18 cellular contexts compared by ENCODE assay signal in the genomic region with DNA sequence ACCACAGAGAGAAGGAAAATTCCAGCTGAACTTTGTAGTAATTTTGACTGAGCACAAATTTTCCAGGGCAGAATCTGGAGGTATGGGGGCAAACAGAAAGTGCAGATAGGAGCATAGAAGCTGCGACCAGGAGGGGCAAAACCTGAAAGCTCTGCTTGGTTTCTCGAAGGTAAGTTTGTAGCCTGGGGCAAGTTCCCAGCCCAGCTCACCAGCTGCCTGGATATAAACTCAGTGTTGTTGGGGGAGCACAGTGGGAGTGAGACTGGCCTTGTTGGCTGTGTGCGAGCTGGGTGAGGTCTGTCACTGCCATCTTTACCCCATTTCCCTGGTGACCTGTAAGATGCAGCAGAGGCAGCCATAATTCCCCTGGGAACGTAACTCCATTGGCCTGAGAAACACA.
DNase-seq lines count a peak whose midpoint lies in the region.
"Had no signal": no experiment of that assay in that cellular context is flagged by ENCODE, and none has a peak within 500 bp of the region (broad histone marks: within the 10 kb centered on the region; RNA-seq: fewer than 3 reads in every experiment).

No MANE protein-coding gene starts in this region.

- WGBS in trophoblast cell (ENCODE audit: extremely low coverage, insufficient coverage, insufficient read length): no CpG with 5 or more reads among the region's 4 CpGs

- H3K4me1 Mint-ChIP-seq in CD8-positive, alpha-beta memory T cell: no peaks in the 10 kb centered on the region
- H3K4me1 Mint-ChIP-seq: B cell had no signal

- H3K4ac ChIP-seq in trophoblast cell (ENCODE audit: low read depth, low read length): no peak overlapping the region

- POLR2A ChIA-PET in CD8-positive, alpha-beta memory T cell (lab: Charles Lee): no interaction called here

- H4K91ac ChIP-seq in trophoblast cell (ENCODE audit: low read depth, low read length): peak overlapping the region; percentile 52

- CTCF ChIA-PET in CD8-positive, alpha-beta memory T cell (lab: Charles Lee): no interaction called here

- H3K27me3 ChIP-seq in BLaER1: peaks cover 37% of the 10 kb centered on the region
- no peaks in the 10 kb centered on the region for H3K27me3 ChIP-seq in trophoblast cell (ENCODE audit: insufficient read depth, low read length)
- no peaks in the 10 kb centered on the region for H3K27me3 ChIP-seq in CD8-positive, alpha-beta memory T cell (ENCODE audit: insufficient read depth, low read length, poor library complexity, severe bottlenecking)

- H3K18ac ChIP-seq in trophoblast cell (ENCODE audit: low read length): no peak overlapping the region

- no peaks in the 10 kb centered on the region for H4K20me1 ChIP-seq in BLaER1

- H3K23ac ChIP-seq in trophoblast cell (ENCODE audit: low read length): no peak overlapping the region

- H3K36me3 ChIP-seq in BLaER1 (no peaks in the 10 kb centered on the region), trophoblast cell (ENCODE audit: control insufficient read depth in 1 of 2, insufficient read depth in 2 of 2, low read length in 2 of 2) (no peaks in the 10 kb centered on the region)
- H3K36me3 ChIP-seq in CD8-positive, alpha-beta memory T cell (ENCODE audit: insufficient read depth, low read length): no peaks in the 10 kb centered on the region

- H3K4me1 ChIP-seq in BLaER1 (peaks cover 15% of the 10 kb centered on the region), trophoblast cell (ENCODE audit: control insufficient read depth in 1 of 2, insufficient read depth in 2 of 2, low read length in 2 of 2) (peaks cover 5 to 8% of the 10 kb centered on the region in 2 experiments)
- no peaks in the 10 kb centered on the region for H3K4me1 ChIP-seq in CD8-positive, alpha-beta memory T cell (ENCODE audit: insufficient read depth, low read length)
- H3K4me1 ChIP-seq: A549 had no signal

- H2BK12ac ChIP-seq in trophoblast cell (ENCODE audit: low read length): peak overlapping the region; percentile 80

- H3K36me3 Mint-ChIP-seq in CD8-positive, alpha-beta memory T cell: no peaks in the 10 kb centered on the region
- H3K36me3 Mint-ChIP-seq: CD8-positive, alpha-beta T cell had no signal

- H3K9me3 ChIP-seq in BLaER1 (peaks cover under 1% of the 10 kb centered on the region; the same call in 1 of the 2 replicates), trophoblast cell (ENCODE audit: insufficient read depth, low read depth, low read length) (no peaks in the 10 kb centered on the region)
- H3K9me3 ChIP-seq in CD8-positive, alpha-beta memory T cell (ENCODE audit: low read length): no peaks in the 10 kb centered on the region
- H3K9me3 ChIP-seq: A549 had no signal

- H4K8ac ChIP-seq in trophoblast cell (ENCODE audit: low read depth, low read length): no peak overlapping the region

- H3K9me3 Mint-ChIP-seq in CD8-positive, alpha-beta memory T cell: peaks cover 0 to 7% (median 0%) of the 10 kb centered on the region in 5 donors
- H3K9me3 Mint-ChIP-seq: CD4-positive, alpha-beta T cell; CD8-positive, alpha-beta T cell had no signal

- H3K9ac ChIP-seq in BLaER1 (no peak overlapping the region), trophoblast cell (ENCODE audit: low read length) (no peak overlapping the region)

- peak overlapping the region; percentile 69 for H2AK5ac ChIP-seq in trophoblast cell (ENCODE audit: low read length)

- H2AFZ ChIP-seq in trophoblast cell (ENCODE audit: insufficient read depth, low read length, poor library complexity): no peak overlapping the region

- H4K12ac ChIP-seq in trophoblast cell (ENCODE audit: low read depth, low read length): no peak overlapping the region

- H3K79me1 ChIP-seq in trophoblast cell (ENCODE audit: low read length): peaks cover 3% of the 10 kb centered on the region

- H3K4me3 ChIP-seq in BLaER1: no peak overlapping the region
- H3K4me3 ChIP-seq in trophoblast cell (ENCODE audit: low read depth, low read length): no peak overlapping the region
- H3K4me3 ChIP-seq in CD8-positive, alpha-beta memory T cell (ENCODE audit: low read length): no peak overlapping the region
- H3K4me3 ChIP-seq: A549, GM12878 had no signal

- H2BK120ac ChIP-seq in trophoblast cell (ENCODE audit: insufficient read depth, low read length, poor library complexity): no peak overlapping the region

- H3K27me3 Mint-ChIP-seq in CD8-positive, alpha-beta memory T cell: peaks cover 0 to 4% of the 10 kb centered on the region in 2 donors
- H3K27me3 Mint-ChIP-seq: B cell; CD4-positive, alpha-beta T cell had no signal

- H2BK5ac ChIP-seq in trophoblast cell (ENCODE audit: low read depth, low read length, poor library complexity): peak overlapping the region; percentile 21

- no peak overlapping the region for H3K4me3 Mint-ChIP-seq in CD8-positive, alpha-beta memory T cell
- H3K4me3 Mint-ChIP-seq: B cell; CD4-positive, alpha-beta T cell; CD8-positive, alpha-beta T cell had no signal

- peak overlapping the region; percentile 76 for H3K14ac ChIP-seq in trophoblast cell (ENCODE audit: low read length)

- peak; percentile 68 for DNase-seq in ELF-1 (ENCODE audit: low read depth, low spot score)
- DNase-seq in trophoblast cell: no peak
- DNase-seq in CD8-positive, alpha-beta memory T cell: no peak
- no peak for DNase-seq in DMS53 (lab: John Stamatoyannopoulos, UW)
- DNase-seq: AML-193; CD4-positive, alpha-beta T cell; CD8-positive, alpha-beta T cell; COR-L47; DMS 273 treated with DMSO at 0.1 percent for 48 hours; DMS153; DMS79 treated with DMSO at 0.1 percent for 48 hours; GDM1 had no signal

- H3K4me2 ChIP-seq in BLaER1 (peak overlapping the region; percentile 62), trophoblast cell (ENCODE audit: low read length) (no peak overlapping the region)
- H3K4me2 ChIP-seq: A549 had no signal

- no peak overlapping the region for H3K27ac ChIP-seq in BLaER1
- peak overlapping the region; percentile 47 for H3K27ac ChIP-seq in trophoblast cell (ENCODE audit: low read depth, low read length)
- H3K27ac ChIP-seq in CD8-positive, alpha-beta memory T cell (ENCODE audit: low read depth, low read length): no peak overlapping the region
- H3K27ac ChIP-seq: 22Rv1, A549, C4-2B had no signal

- no peak overlapping the region for H3K27ac Mint-ChIP-seq in CD8-positive, alpha-beta memory T cell
- H3K27ac Mint-ChIP-seq: B cell; CD4-positive, alpha-beta T cell; CD8-positive, alpha-beta T cell had no signal

- H3K79me2 ChIP-seq in trophoblast cell (ENCODE audit: control insufficient read depth, insufficient read depth, low read length, poor library complexity): no peaks in the 10 kb centered on the region
